In the genomic region with DNA sequence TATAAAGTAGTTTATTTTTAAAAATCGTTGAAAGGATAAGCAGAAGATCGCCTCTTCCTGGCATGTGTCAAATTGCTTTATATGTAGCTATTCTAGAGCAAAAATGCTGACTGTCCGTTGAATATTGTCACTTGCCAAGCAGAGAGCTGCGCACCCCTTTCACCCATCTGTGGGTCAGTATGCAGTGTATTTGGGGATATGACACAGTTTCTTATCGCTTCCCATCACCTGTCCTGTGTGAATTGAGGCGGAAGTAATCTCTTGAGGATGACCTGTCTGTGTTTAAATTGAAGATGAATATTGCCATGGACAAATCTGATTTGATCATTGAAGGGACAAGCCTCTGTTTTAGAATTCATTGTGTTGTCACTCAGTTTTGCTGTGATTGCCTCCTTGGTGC, we compare ENCODE assay signal across 1 cellular context.
A peak's percentile ranks its signal among the peaks of the same experiment; 100 is the strongest.
TF ChIP-seq lines count a peak whose summit lies in the region.

No MANE protein-coding gene starts in this region.

TF ChIP-seq in K562, 482 proteins besides CTCF, POLR2A, EP300 and RAD21 (continued from another document):
- TF ChIP-seq RBM25 (IDR thresholded peaks at IDR 0.05; ENCODE audit: low read depth, low read length, severe bottlenecking) (no peak), NRF1 (conservative IDR thresholded peaks at IDR 0.05 in 1 of 2, IDR thresholded peaks at IDR 0.05 in 1 of 2) (peak; percentile 71 to 76), CTBP1 (IDR thresholded peaks at IDR 0.05; ENCODE audit: borderline replicate concordance) (peak; percentile 62; the same call in 1 of the 2 replicates), KDM1A (IDR thresholded peaks at IDR 0.05) (peak; percentile 64 to 73; a peak in 3 of 4 replicates), ETV1 (tag; conservative IDR thresholded peaks at IDR 0.05; ENCODE audit: low read depth) (peak; percentile 64; the same call in 1 of the 2 replicates), CBFA2T2 (conservative IDR thresholded peaks at IDR 0.05) (peak; percentile 46), MEIS2 (IDR thresholded peaks at IDR 0.05; ENCODE audit: partially characterized antibody) (peak; percentile 59), ZNF699 (CRISPR knock-in tag; IDR thresholded peaks at IDR 0.05; ENCODE audit: insufficient replicate concordance) (no peak), ATF3 (IDR thresholded peaks at IDR 0.05) (no peak), ATF3 (CRISPR knock-in tag; conservative IDR thresholded peaks at IDR 0.05) (no peak)
